ENCODE assay signal across 8 cellular contexts in genomic region chr7:4643204-4643471, GRCh38. TPM values are rescaled to one million over a fixed set of nuclear protein-coding genes. Genes with fewer than 3 reads are reported as not detected.
DNase-seq lines count a peak whose midpoint lies in the region; ATAC-seq, FAIRE-seq and TF ChIP-seq lines count a peak whose summit lies in the region.
"Not testable (repeated sequence)": the region's sequence is repeated elsewhere in the genome, so short reads cannot be mapped to it uniquely, and the experiment has no call there.

No MANE protein-coding gene starts in this region.

- not testable (repeated sequence) for H3K27me3 ChIP-seq in BLaER1 treated with 17β-estradiol and CSF1 and Interleukin-3, amounts not matched to agents 10 nM and 100 nM; HCT116 (ENCODE audit: insufficient read depth, low read length)

- H3K27me3 Mint-ChIP-seq in activated CD4-positive, alpha-beta T cell treated with anti-CD3 and anti-CD28 coated beads for 36 hours; activated T-cell treated with anti-CD3 and anti-CD28 coated beads, Interleukin-2, amount 50 U/mL, for 72 hours (ENCODE audit: low read depth); activated naive CD8-positive, alpha-beta T cell treated with anti-CD3 and anti-CD28 coated beads for 36 hours; progenitor cell of endocrine pancreas: not testable (repeated sequence)

- not testable (repeated sequence) for H3K27ac Mint-ChIP-seq in activated CD4-positive, alpha-beta T cell treated with anti-CD3 and anti-CD28 coated beads for 36 hours; activated naive CD8-positive, alpha-beta T cell treated with anti-CD3 and anti-CD28 coated beads for 36 hours; progenitor cell of endocrine pancreas
- H3K27ac Mint-ChIP-seq in activated T-cell treated with anti-CD3 and anti-CD28 coated beads, Interleukin-2, amount 50 U/mL, for 72 hours, result peak overlapping the region; percentile 99

- CTCF ChIA-PET in HCT116 (lab: Charles Lee), result interaction anchor here (2.6 kb wide), 1 partner anchor 12 kb away, joined by 16 read pairs; no protein-coding TSS in a partner anchor
- CTCF ChIA-PET in OCI-LY7 (lab: Charles Lee; ENCODE audit: unreplicated experiment), result not testable (repeated sequence)
- CTCF ChIA-PET in activated CD4-positive, alpha-beta T cell treated with anti-CD3 and anti-CD28 coated beads for 36 hours (lab: Charles Lee), result interaction anchor here (1.1 to 1.2 kb wide), 3 partner anchors 103 to 240 kb away, joined by 3 to 5 read pairs (median 3); partner anchors contain the start of genes AP5Z1 and RADIL

- peak overlapping the region in 2 of 11 experiments; percentile 88; a peak in 2 of 22 replicates for H3K9ac ChIP-seq in BLaER1 treated with 17β-estradiol and CSF1 and Interleukin-3, amounts not matched to agents 10 nM and 100 nM
- not testable (repeated sequence) for H3K9ac ChIP-seq in HCT116 (ENCODE audit: low read length); kidney (ENCODE audit: low read length in 2 of 2)

- RAD21 ChIA-PET in HCT116 (lab: Charles Lee; ENCODE audit: low non-redundant PET in 1 of 2, low total read pairs in 2 of 2, uncharacterized antibody in 2 of 2, unreplicated experiment in 2 of 2), result not testable (repeated sequence)

- TF ChIP-seq POLR2A in HCT116 (IDR thresholded peaks at IDR 0.05; ENCODE audit: borderline replicate concordance, extremely low read depth, insufficient read depth, insufficient read length), result not testable (repeated sequence)

- not testable (repeated sequence) for TF ChIP-seq CTCF in HCT116 (IDR thresholded peaks at IDR 0.05 in 2 of 3, conservative IDR thresholded peaks at IDR 0.05 in 1 of 3; ENCODE audit: borderline replicate concordance in 1 of 3, insufficient read depth in 1 of 3, low read depth in 2 of 3, low read length in 2 of 3); OCI-LY7 (conservative IDR thresholded peaks at IDR 0.05; ENCODE audit: low read length); kidney (IDR thresholded peaks at IDR 0.05; ENCODE audit: borderline replicate concordance, extremely low read depth, insufficient read depth); progenitor cell of endocrine pancreas (IDR thresholded peaks at IDR 0.05; ENCODE audit: unreplicated experiment)

- peaks cover 0 to 25% (median 6%) of the 10 kb centered on the region in 11 experiments; a peak in 14 of 22 replicates for H3K9me3 ChIP-seq in BLaER1 treated with 17β-estradiol and CSF1 and Interleukin-3, amounts not matched to agents 10 nM and 100 nM (replicated peaks in 1 of 11)
- H3K9me3 ChIP-seq in HCT116 (ENCODE audit: control insufficient read depth in 1 of 2, insufficient read depth in 1 of 2, low read depth in 1 of 2, low read length in 2 of 2); OCI-LY7 (ENCODE audit: low read length); kidney (ENCODE audit: control insufficient read depth in 1 of 2, low read length in 2 of 2): not testable (repeated sequence)

- H3K4me1 Mint-ChIP-seq in activated CD4-positive, alpha-beta T cell treated with anti-CD3 and anti-CD28 coated beads for 36 hours; activated naive CD8-positive, alpha-beta T cell treated with anti-CD3 and anti-CD28 coated beads for 36 hours; progenitor cell of endocrine pancreas (ENCODE audit: low read depth): not testable (repeated sequence)
- peaks cover 15% of the 10 kb centered on the region for H3K4me1 Mint-ChIP-seq in activated T-cell treated with anti-CD3 and anti-CD28 coated beads, Interleukin-2, amount 50 U/mL, for 72 hours (ENCODE audit: low read depth)

- not testable (repeated sequence) for BruUV-seq in HCT116 (replicated peaks; lab: Mats Ljungman, UMichigan); OCI-LY7 (replicated peaks; lab: Mats Ljungman, UMichigan)

- FAIRE-seq in kidney (lab: Jason Lieb, UNC), result not testable (repeated sequence)

- H3K4me3 Mint-ChIP-seq in activated CD4-positive, alpha-beta T cell treated with anti-CD3 and anti-CD28 coated beads for 36 hours, result peak overlapping the region; percentile 91
- peak overlapping the region; percentile 96 to 98 for H3K4me3 Mint-ChIP-seq in activated T-cell treated with anti-CD3 and anti-CD28 coated beads, Interleukin-2, amount 50 U/mL, for 72 hours
- H3K4me3 Mint-ChIP-seq in activated naive CD8-positive, alpha-beta T cell treated with anti-CD3 and anti-CD28 coated beads for 36 hours, result peak overlapping the region; percentile 93
- peak overlapping the region; percentile 79 for H3K4me3 Mint-ChIP-seq in progenitor cell of endocrine pancreas (ENCODE audit: low read depth)

- peak overlapping the region in 6 of 10 experiments; percentile 66 to 83 (median 75); a peak in 8 of 20 replicates for H3K4me3 ChIP-seq in BLaER1 treated with 17β-estradiol and CSF1 and Interleukin-3, amounts not matched to agents 10 nM and 100 nM
- H3K4me3 ChIP-seq in HCT116 (replicated peaks in 1 of 2; ENCODE audit: low read depth in 1 of 2, low read length in 2 of 2) (peak overlapping the region; percentile 63 to 65; a peak in 2 of 4 replicates), OCI-LY7 (ENCODE audit: low read depth, low read length, poor library complexity, severe bottlenecking) (peak overlapping the region; percentile 72)
- H3K4me3 ChIP-seq in kidney (ENCODE audit: low read length in 2 of 2), result not testable (repeated sequence)

- not testable (repeated sequence) for H3K9me3 Mint-ChIP-seq in activated CD4-positive, alpha-beta T cell treated with anti-CD3 and anti-CD28 coated beads for 36 hours (ENCODE audit: low read depth); activated T-cell treated with anti-CD3 and anti-CD28 coated beads, Interleukin-2, amount 50 U/mL, for 72 hours; activated naive CD8-positive, alpha-beta T cell treated with anti-CD3 and anti-CD28 coated beads for 36 hours; progenitor cell of endocrine pancreas (ENCODE audit: low read depth)

- H3K27ac ChIP-seq in BLaER1 treated with 17β-estradiol and CSF1 and Interleukin-3, amounts not matched to agents 10 nM and 100 nM, result peak overlapping the region in 6 of 11 experiments; percentile 91 to 97 (median 94); a peak in 5 of 22 replicates
- H3K27ac ChIP-seq in HCT116 (ENCODE audit: low read depth, low read length); OCI-LY7 (ENCODE audit: low read depth, low read length, poor library complexity, severe bottlenecking); kidney (ENCODE audit: low read depth in 2 of 2, low read length in 2 of 2): not testable (repeated sequence)

- ATAC-seq in HCT116; activated CD4-positive, alpha-beta T cell treated with anti-CD3 and anti-CD28 coated beads for 36 hours; activated T-cell treated with anti-CD3 and anti-CD28 coated beads, Interleukin-2, amount 50 U/mL, for 72 hours (replicated peaks in 1 of 2): not testable (repeated sequence)

- not testable (repeated sequence) for H4K20me1 ChIP-seq in BLaER1 treated with 17β-estradiol and CSF1 and Interleukin-3, amounts not matched to agents 10 nM and 100 nM; HCT116 (ENCODE audit: insufficient read depth); OCI-LY7 (ENCODE audit: insufficient read depth, low read length)

- POLR2A ChIA-PET in HCT116 (lab: Charles Lee); OCI-LY7 (lab: Charles Lee); activated CD4-positive, alpha-beta T cell treated with anti-CD3 and anti-CD28 coated beads for 36 hours (lab: Charles Lee): not testable (repeated sequence)

- H3K4me1 ChIP-seq in BLaER1 treated with 17β-estradiol and CSF1 and Interleukin-3, amounts not matched to agents 10 nM and 100 nM, result peaks cover 9 to 17% (median 15%) of the 10 kb centered on the region in 10 experiments; a peak in 19 of 20 replicates
- peaks cover 5 to 24% of the 10 kb centered on the region in 2 experiments; a peak in 3 of 4 replicates for H3K4me1 ChIP-seq in HCT116 (ENCODE audit: control insufficient read depth in 1 of 2, insufficient read depth in 2 of 2, low read length in 2 of 2)
- not testable (repeated sequence) for H3K4me1 ChIP-seq in OCI-LY7 (ENCODE audit: insufficient read depth, low read length, poor library complexity, severe bottlenecking); kidney (ENCODE audit: control insufficient read depth in 1 of 2, insufficient read depth in 1 of 2, low read depth in 1 of 2, low read length in 2 of 2)

- H3K36me3 Mint-ChIP-seq in activated CD4-positive, alpha-beta T cell treated with anti-CD3 and anti-CD28 coated beads for 36 hours (ENCODE audit: low read depth); activated T-cell treated with anti-CD3 and anti-CD28 coated beads, Interleukin-2, amount 50 U/mL, for 72 hours (ENCODE audit: insufficient read depth in 2 of 2); activated naive CD8-positive, alpha-beta T cell treated with anti-CD3 and anti-CD28 coated beads for 36 hours; progenitor cell of endocrine pancreas (ENCODE audit: insufficient read depth): not testable (repeated sequence)

- not testable (repeated sequence) for H3K79me2 ChIP-seq in HCT116 (ENCODE audit: insufficient read depth, low read length); OCI-LY7 (ENCODE audit: insufficient read depth, low read depth, low read length)

- not testable (repeated sequence) for TF ChIP-seq RAD21 in HCT116 (IDR thresholded peaks at IDR 0.05; ENCODE audit: low read depth)

- H3K9me2 ChIP-seq in HCT116 (ENCODE audit: insufficient read depth); OCI-LY7 (ENCODE audit: insufficient read depth, low read length): not testable (repeated sequence)

- intact Hi-C loops in HCT116 (cut with micrococcal nuclease); OCI-LY7 (cut with micrococcal nuclease; ENCODE audit: unreplicated experiment); kidney (cut with DNase I): not testable (repeated sequence)
- intact Hi-C loops in activated CD4-positive, alpha-beta T cell treated with anti-CD3 and anti-CD28 coated beads for 36 hours (cut with DNase I, micrococcal nuclease), result loop anchor here (2.0 to 10.0 kb wide), 3 partner anchors 20 to 552 kb away; partner anchors contain the start of gene WIPI2 (in 1 of the 2)

- not testable (repeated sequence) for H3K36me3 ChIP-seq in BLaER1 treated with 17β-estradiol and CSF1 and Interleukin-3, amounts not matched to agents 10 nM and 100 nM; HCT116 (ENCODE audit: control insufficient read depth in 1 of 2, insufficient read depth in 2 of 2, low read length in 2 of 2); OCI-LY7 (ENCODE audit: insufficient read depth, low read length); kidney (ENCODE audit: control insufficient read depth in 1 of 2, insufficient read depth in 2 of 2, low read length in 2 of 2)

- H2AFZ ChIP-seq in HCT116 (ENCODE audit: low read depth, low read length, poor library complexity, severe bottlenecking); OCI-LY7 (ENCODE audit: low read length): not testable (repeated sequence)

- not testable (repeated sequence) for DNase-seq in HCT116 (ENCODE audit: low read depth, low spot score); OCI-LY7 (ENCODE audit: low spot score); activated CD4-positive, alpha-beta T cell treated with anti-CD3 and anti-CD28 coated beads for 36 hours; activated T-cell treated with anti-CD3 and anti-CD28 coated beads, Interleukin-2, amount 50 U/mL, for 72 hours; activated naive CD8-positive, alpha-beta T cell treated with anti-CD3 and anti-CD28 coated beads for 36 hours; progenitor cell of endocrine pancreas (ENCODE audit: low spot score, unreplicated experiment)
- DNase-seq in kidney, result peak; percentile 19

- peak overlapping the region in 10 of 11 experiments; percentile 73 to 91 (median 80); a peak in 19 of 22 replicates for H3K4me2 ChIP-seq in BLaER1 treated with 17β-estradiol and CSF1 and Interleukin-3, amounts not matched to agents 10 nM and 100 nM
- peak overlapping the region; percentile 98 for H3K4me2 ChIP-seq in HCT116 (ENCODE audit: low read length)
- H3K4me2 ChIP-seq in OCI-LY7 (ENCODE audit: low read length), result peak overlapping the region; percentile 79; the same call in 1 of the 2 replicates

RNA-seq across cellular contexts. Expression of gene FOXK1, which starts 39.0 kb away (rescaled TPM):
- total RNA-seq in HCT116 (2021; ENCODE audit: unreplicated experiment), result 60.5 TPM
- polyA plus RNA-seq in HCT116 (2012), result 13.8 and 17.7 TPM in 2 replicates
- 13.8 and 17.3 TPM in 2 replicates for total RNA-seq in OCI-LY7 (2014; rRNA removed; shearing (Covaris generic))
- total RNA-seq in OCI-LY7 (2022), result 32.0 and 34.5 TPM in 2 replicates
- total RNA-seq in activated CD4-positive, alpha-beta T cell treated with anti-CD3 and anti-CD28 coated beads for 36 hours, result 10 to 100 TPM; 30.0 to 33.9 TPM
- 10 to 100 TPM; 38.6 to 41.0 TPM for total RNA-seq in activated T-cell treated with anti-CD3 and anti-CD28 coated beads, Interleukin-2, amount 50 U/mL, for 72 hours
- 10 to 100 TPM; 38.1 to 38.2 TPM for total RNA-seq in activated naive CD8-positive, alpha-beta T cell treated with anti-CD3 and anti-CD28 coated beads for 36 hours
- total RNA-seq in kidney, result 44.2 TPM
- 3.9 TPM for polyA plus RNA-seq in kidney (ENCODE audit: insufficient read depth, low read depth, low replicate concordance)
- total RNA-seq in progenitor cell of endocrine pancreas, result 47.6 and 47.8 TPM in 2 replicates
